Comparison of ENCODE assay signal across 1 cellular context in the genomic region with DNA sequence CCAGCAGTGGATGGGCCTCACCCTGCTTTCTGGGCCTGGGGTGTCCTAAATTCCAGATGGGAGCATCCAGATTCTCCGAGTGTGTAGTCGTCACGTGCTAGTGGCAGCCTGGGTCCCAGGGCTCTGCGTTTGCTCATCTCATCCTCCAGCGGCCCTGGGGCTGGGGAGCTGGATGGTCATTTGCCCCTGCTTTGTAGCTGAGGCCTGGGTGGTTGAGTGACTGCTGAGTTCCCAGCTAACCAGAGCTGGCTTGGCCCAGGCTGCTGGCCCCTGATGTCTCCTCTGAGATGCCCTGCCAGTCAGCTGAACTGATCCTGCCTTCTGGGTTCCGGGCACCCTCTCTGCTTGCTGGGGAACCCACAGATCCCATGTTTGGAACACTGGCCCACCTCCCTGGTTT.
TF ChIP-seq lines count a peak whose summit lies in the region.

No MANE protein-coding gene starts in this region.

TF ChIP-seq in H1, 55 proteins besides CTCF, POLR2A, EP300 and RAD21:
- TF ChIP-seq SP4 (IDR thresholded peaks at IDR 0.05; ENCODE audit: low read length) = no peak
